20 cellular contexts compared by ENCODE assay signal in the genomic region with DNA sequence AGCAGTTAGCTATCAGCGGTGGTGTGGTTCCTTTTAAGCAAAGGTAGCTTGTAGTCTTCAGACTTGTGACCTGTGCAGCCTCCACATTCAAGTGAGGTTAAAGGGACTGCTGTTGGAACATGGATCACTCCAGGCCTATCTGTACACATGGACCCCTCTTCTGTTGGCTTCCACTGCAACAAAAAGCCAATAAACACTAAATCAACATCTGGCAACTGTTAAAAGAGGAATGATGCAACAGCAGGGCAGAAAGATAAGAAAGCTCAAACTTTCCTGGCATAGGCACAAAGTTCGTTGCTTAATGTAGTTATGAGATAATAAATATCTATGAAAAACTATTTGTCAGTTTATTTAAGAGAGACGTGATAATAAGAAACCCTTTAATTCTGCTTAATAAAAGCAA. TPM values are rescaled to one million over a fixed set of nuclear protein-coding genes. Genes with fewer than 3 reads are reported as not detected.
A peak's percentile ranks its signal among the peaks of the same experiment; 100 is the strongest.
DNase-seq lines count a peak whose midpoint lies in the region; ATAC-seq, FAIRE-seq and TF ChIP-seq lines count a peak whose summit lies in the region.
"Had no signal": no experiment of that assay in that cellular context is flagged by ENCODE, and none has a peak within 500 bp of the region (broad histone marks: within the 10 kb centered on the region; RNA-seq: fewer than 3 reads in every experiment).

No MANE protein-coding gene starts in this region.

- H3K4me3 ChIP-seq in HEK293 (ENCODE audit: low read depth, low read length), result no peak overlapping the region
- no peak overlapping the region for H3K4me3 ChIP-seq in Panc1 (ENCODE audit: low read depth in 2 of 2, low read length in 2 of 2)
- no peak overlapping the region for H3K4me3 ChIP-seq in choroid plexus epithelial cell (ENCODE audit: low read depth, low read length)
- H3K4me3 ChIP-seq: esophagus muscularis mucosa, Peyer's patch, suprapubic skin had no signal

- in situ Hi-C loops in Panc1 (cut with HindIII; ENCODE audit: low pct_unique_long_range_greater_than_20kb, low sequenced_read_pairs), result no loop called here

- no peak for DNase-seq in Panc1 (ENCODE audit: low read depth, low spot score)
- DNase-seq in choroid plexus epithelial cell (ENCODE audit: low read depth), result peak; percentile 44
- peak; percentile 1 for DNase-seq in medulla oblongata (ENCODE audit: extremely low spot score)
- DNase-seq in RCC 7860 (ENCODE audit: low spot score), result no peak
- DNase-seq: activated CD4-positive, alpha-beta T cell treated with anti-CD3 and anti-CD28 coated beads, Interleukin-2, amount 50 U/mL, for 4 hours; activated gamma-delta T cell treated with Interleukin-2 at 50 U/mL for 16 hours; amygdala; CD8-positive, alpha-beta T cell; central memory CD4-positive, alpha-beta T cell; DMS79 treated with DMSO at 0.1 percent for 48 hours; effector CD4-positive, alpha-beta T cell; NCI-H146; NCI-H774; Peyer's patch; stimulated activated CD4-positive, alpha-beta T cell treated with anti-CD3 and anti-CD28 coated beads, Interleukin-12 subunit alpha, Interleukin-12 subunit beta, amount 100 ng/mL, for 4 hours had no signal

- H3K27ac ChIP-seq in HEK293 (ENCODE audit: extremely low read depth, low read depth, low read length), result no peak overlapping the region
- peak overlapping the region; percentile 25; the same call in 1 of the 2 replicates for H3K27ac ChIP-seq in Panc1 (ENCODE audit: low read length)
- H3K27ac ChIP-seq: esophagus muscularis mucosa, Peyer's patch, suprapubic skin had no signal

- no TSS peak for BruUV-seq in Panc1 (replicated peaks; lab: Mats Ljungman, UMichigan)

- intact Hi-C loops in Panc1 (cut with micrococcal nuclease; ENCODE audit: unreplicated experiment), result no loop called here

- H3K9me3 ChIP-seq in HEK293 (ENCODE audit: control insufficient read depth, insufficient read depth, low read depth, low read length) (no peaks in the 10 kb centered on the region), Panc1 (ENCODE audit: control insufficient read depth, insufficient read depth, low read depth, low read length) (no peaks in the 10 kb centered on the region)
- H3K9me3 ChIP-seq: esophagus muscularis mucosa, Peyer's patch, suprapubic skin had no signal

- TF ChIP-seq CTCF in HEK293 (tag by site-specific recombination; IDR thresholded peaks at IDR 0.05) (no peak), Panc1 (IDR thresholded peaks at IDR 0.05) (no peak), choroid plexus epithelial cell (conservative IDR thresholded peaks at IDR 0.05; ENCODE audit: low read depth, low read length) (no peak)

- no peaks in the 10 kb centered on the region for H3K27me3 ChIP-seq in Panc1 (ENCODE audit: control insufficient read depth, insufficient read depth, low read length)
- H3K27me3 ChIP-seq: Peyer's patch, suprapubic skin had no signal

- no peaks in the 10 kb centered on the region for H3K36me3 ChIP-seq in HEK293 (ENCODE audit: control insufficient read depth in 2 of 2, insufficient read depth in 1 of 2, low read length in 2 of 2)
- no peaks in the 10 kb centered on the region; the same call in 1 of the 2 replicates for H3K36me3 ChIP-seq in Panc1 (ENCODE audit: control insufficient read depth, insufficient read depth, low read length)
- H3K36me3 ChIP-seq: esophagus muscularis mucosa, Peyer's patch, suprapubic skin had no signal

- no peak for FAIRE-seq in RCC 7860 (lab: Jason Lieb, UNC)

- POLR2A ChIA-PET in HEK293 (lab: Yijun Ruan, JAX) (no interaction called here), Panc1 (lab: Charles Lee) (no interaction called here)

- ATAC-seq in Panc1, result no peak
- no peak for ATAC-seq in HG03108 (IDR thresholded peaks at IDR 0.05; ENCODE audit: unreplicated experiment)
- ATAC-seq in HG02588 (IDR thresholded peaks at IDR 0.05; ENCODE audit: unreplicated experiment), result no peak
- ATAC-seq: CD8-positive, alpha-beta T cell had no signal

- CTCF ChIA-PET in HEK293 (lab: Yijun Ruan, JAX) (no interaction called here), Panc1 (lab: Charles Lee) (no interaction called here)

- H3K4me1 ChIP-seq in HEK293 (ENCODE audit: control insufficient read depth, insufficient read depth, low read length), result no peaks in the 10 kb centered on the region
- H3K4me1 ChIP-seq in Panc1 (ENCODE audit: control insufficient read depth, insufficient read depth, low read length), result peaks cover 9% of the 10 kb centered on the region
- H3K4me1 ChIP-seq: suprapubic skin had no signal

TF ChIP-seq in HEK293, 187 proteins besides CTCF, POLR2A, EP300 and RAD21 (continues in another document):
- TF ChIP-seq, protein P1, sequence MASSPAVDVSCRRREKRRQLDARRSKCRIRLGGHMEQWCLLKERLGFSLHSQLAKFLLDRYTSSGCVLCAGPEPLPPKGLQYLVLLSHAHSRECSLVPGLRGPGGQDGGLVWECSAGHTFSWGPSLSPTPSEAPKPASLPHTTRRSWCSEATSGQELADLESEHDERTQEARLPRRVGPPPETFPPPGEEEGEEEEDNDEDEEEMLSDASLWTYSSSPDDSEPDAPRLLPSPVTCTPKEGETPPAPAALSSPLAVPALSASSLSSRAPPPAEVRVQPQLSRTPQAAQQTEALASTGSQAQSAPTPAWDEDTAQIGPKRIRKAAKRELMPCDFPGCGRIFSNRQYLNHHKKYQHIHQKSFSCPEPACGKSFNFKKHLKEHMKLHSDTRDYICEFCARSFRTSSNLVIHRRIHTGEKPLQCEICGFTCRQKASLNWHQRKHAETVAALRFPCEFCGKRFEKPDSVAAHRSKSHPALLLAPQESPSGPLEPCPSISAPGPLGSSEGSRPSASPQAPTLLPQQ (tag by site-specific recombination; IDR thresholded peaks at IDR 0.05), result peak; percentile 64
- TF ChIP-seq ZNF768 (tag by site-specific recombination; IDR thresholded peaks at IDR 0.05), result no peak
- no peak for TF ChIP-seq ZNF16 (tag by site-specific recombination; IDR thresholded peaks at IDR 0.05; ENCODE audit: low read depth)
- TF ChIP-seq, protein P2, sequence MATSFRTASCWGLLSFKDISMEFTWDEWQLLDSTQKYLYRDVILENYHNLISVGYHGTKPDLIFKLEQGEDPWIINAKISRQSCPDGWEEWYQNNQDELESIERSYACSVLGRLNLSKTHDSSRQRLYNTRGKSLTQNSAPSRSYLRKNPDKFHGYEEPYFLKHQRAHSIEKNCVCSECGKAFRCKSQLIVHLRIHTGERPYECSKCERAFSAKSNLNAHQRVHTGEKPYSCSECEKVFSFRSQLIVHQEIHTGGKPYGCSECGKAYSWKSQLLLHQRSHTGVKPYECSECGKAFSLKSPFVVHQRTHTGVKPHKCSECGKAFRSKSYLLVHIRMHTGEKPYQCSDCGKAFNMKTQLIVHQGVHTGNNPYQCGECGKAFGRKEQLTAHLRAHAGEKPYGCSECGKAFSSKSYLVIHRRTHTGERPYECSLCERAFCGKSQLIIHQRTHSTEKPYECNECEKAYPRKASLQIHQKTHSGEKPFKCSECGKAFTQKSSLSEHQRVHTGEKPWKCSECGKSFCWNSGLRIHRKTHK (tag by site-specific recombination; IDR thresholded peaks at IDR 0.05), result no peak
- no peak for TF ChIP-seq ZBTB1 (tag by site-specific recombination; IDR thresholded peaks at IDR 0.05)
- TF ChIP-seq, protein P3, sequence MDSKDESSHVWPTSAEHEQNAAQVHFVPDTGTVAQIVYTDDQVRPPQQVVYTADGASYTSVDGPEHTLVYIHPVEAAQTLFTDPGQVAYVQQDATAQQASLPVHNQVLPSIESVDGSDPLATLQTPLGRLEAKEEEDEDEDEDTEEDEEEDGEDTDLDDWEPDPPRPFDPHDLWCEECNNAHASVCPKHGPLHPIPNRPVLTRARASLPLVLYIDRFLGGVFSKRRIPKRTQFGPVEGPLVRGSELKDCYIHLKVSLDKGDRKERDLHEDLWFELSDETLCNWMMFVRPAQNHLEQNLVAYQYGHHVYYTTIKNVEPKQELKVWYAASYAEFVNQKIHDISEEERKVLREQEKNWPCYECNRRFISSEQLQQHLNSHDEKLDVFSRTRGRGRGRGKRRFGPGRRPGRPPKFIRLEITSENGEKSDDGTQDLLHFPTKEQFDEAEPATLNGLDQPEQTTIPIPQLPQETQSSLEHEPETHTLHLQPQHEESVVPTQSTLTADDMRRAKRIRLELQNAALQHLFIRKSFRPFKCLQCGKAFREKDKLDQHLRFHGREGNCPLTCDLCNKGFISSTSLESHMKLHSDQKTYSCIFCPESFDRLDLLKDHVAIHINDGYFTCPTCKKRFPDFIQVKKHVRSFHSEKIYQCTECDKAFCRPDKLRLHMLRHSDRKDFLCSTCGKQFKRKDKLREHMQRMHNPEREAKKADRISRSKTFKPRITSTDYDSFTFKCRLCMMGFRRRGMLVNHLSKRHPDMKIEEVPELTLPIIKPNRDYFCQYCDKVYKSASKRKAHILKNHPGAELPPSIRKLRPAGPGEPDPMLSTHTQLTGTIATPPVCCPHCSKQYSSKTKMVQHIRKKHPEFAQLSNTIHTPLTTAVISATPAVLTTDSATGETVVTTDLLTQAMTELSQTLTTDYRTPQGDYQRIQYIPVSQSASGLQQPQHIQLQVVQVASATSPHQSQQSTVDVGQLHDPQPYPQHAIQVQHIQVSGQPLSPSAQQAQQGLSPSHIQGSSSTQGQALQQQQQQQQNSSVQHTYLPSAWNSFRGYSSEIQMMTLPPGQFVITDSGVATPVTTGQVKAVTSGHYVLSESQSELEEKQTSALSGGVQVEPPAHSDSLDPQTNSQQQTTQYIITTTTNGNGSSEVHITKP (tag by site-specific recombination; IDR thresholded peaks at IDR 0.05), result peak; percentile 78
- TF ChIP-seq ZBTB17 (tag by site-specific recombination; IDR thresholded peaks at IDR 0.05), result 0 out of 2 replicates have a peak, but pooled peaks have one; percentile 23
- peak; percentile 33; the same call in 1 of the 2 replicates for TF ChIP-seq ZNF660 (tag by site-specific recombination; IDR thresholded peaks at IDR 0.05)
- TF ChIP-seq ZBTB21 (tag by site-specific recombination; IDR thresholded peaks at IDR 0.05), result no peak; the same call in 1 of the 2 replicates

RNA-seq across cellular contexts. Expression of a gene that starts 4.0 kb away (rescaled TPM):
- 37.0 TPM for total RNA-seq in Panc1 (2021; ENCODE audit: unreplicated experiment)
- polyA plus RNA-seq in Panc1 (2012; ENCODE audit: insufficient read length), result 27.6 TPM

Comparison
In these comparisons a context has a peak if more than half of its experiments do, and no peak if none do; other contexts are left out.
1. DNase-seq: peak in choroid plexus epithelial cell (single experiment) and medulla oblongata (single experiment); none in Panc1 (single experiment) and RCC 7860 (single experiment).